11 cellular contexts compared by ENCODE assay signal in the genomic region with DNA sequence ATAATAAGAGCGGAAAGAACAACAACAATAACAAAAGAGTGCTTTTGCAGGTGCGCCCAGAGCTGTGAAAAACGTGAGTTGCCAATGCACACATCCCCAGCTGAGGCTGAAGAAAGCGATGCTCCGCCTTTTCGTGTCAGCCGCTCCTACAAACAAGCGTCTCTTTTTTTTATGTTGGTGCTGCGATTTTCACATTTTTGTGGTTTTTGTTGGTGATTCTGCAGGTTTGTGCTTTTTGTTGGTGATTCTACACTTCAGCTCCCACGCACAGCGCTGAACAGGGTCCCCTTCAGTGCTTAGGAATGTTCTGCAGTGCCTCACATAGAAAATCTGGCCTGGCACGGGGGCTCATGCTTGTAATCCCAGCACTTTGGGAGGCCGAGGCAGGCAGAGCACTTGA. TPM values are rescaled to one million over a fixed set of nuclear protein-coding genes. Genes with fewer than 3 reads are reported as not detected.
DNase-seq lines count a peak whose midpoint lies in the region; TF ChIP-seq lines count a peak whose summit lies in the region.
"Had no signal": no experiment of that assay in that cellular context is flagged by ENCODE, and none has a peak within 500 bp of the region (broad histone marks: within the 10 kb centered on the region; RNA-seq: fewer than 3 reads in every experiment).

No MANE protein-coding gene starts in this region.

- H3K9me3 ChIP-seq in A673 (ENCODE audit: low read depth, low read length, poor library complexity, severe bottlenecking) (no peaks in the 10 kb centered on the region), HAP-1 (no peaks in the 10 kb centered on the region)

- H3K4me3 ChIP-seq in A673 (ENCODE audit: low read depth, low read length, poor library complexity, severe bottlenecking) (no peak overlapping the region), HAP-1 (no peak overlapping the region), kidney epithelial cell (ENCODE audit: low read depth, low read length) (no peak overlapping the region)

- POLR2A ChIA-PET in A673 (lab: Charles Lee; ENCODE audit: low non-redundant PET), result no interaction called here

- intact Hi-C loops in A673 (cut with micrococcal nuclease; ENCODE audit: unreplicated experiment), result no loop called here

- in situ Hi-C loops in HAP-1 (cut with MboI; ENCODE audit: low sequenced_read_pairs), result no loop called here

- CTCF ChIA-PET in A673 (lab: Charles Lee), result no interaction called here

- H3K27ac ChIP-seq in A673 (ENCODE audit: low read depth, low read length, poor library complexity, severe bottlenecking), result no peak overlapping the region

- TF ChIP-seq CTCF in A673 (conservative IDR thresholded peaks at IDR 0.05; ENCODE audit: low read depth, low read length) (no peak), kidney epithelial cell (IDR thresholded peaks at IDR 0.05; ENCODE audit: insufficient read depth, low read length, poor library complexity, severe bottlenecking) (no peak), GM10266 (IDR thresholded peaks at IDR 0.05; ENCODE audit: control insufficient read depth, insufficient read depth, low read depth, missing control alignments) (no peak)

- no peaks in the 10 kb centered on the region for H3K27me3 ChIP-seq in A673 (replicated peaks; ENCODE audit: insufficient read depth, low read depth, low read length, poor library complexity)
- no peaks in the 10 kb centered on the region for H3K27me3 ChIP-seq in HAP-1 (ENCODE audit: low read depth)
- no peaks in the 10 kb centered on the region for H3K27me3 ChIP-seq in kidney epithelial cell (ENCODE audit: control insufficient read depth, insufficient read depth, low read length)

- H3K36me3 ChIP-seq in A673 (ENCODE audit: insufficient read depth, low read length, poor library complexity, severe bottlenecking), result no peaks in the 10 kb centered on the region
- no peaks in the 10 kb centered on the region for H3K36me3 ChIP-seq in HAP-1 (replicated peaks)
- no peaks in the 10 kb centered on the region for H3K36me3 ChIP-seq in kidney epithelial cell (ENCODE audit: control insufficient read depth, insufficient read depth, low read length)

- DNase-seq in A673 (ENCODE audit: low spot score) (peak; percentile 17), HAP-1 (ENCODE audit: low spot score in 2 of 2) (peak; percentile 7 to 38), astrocyte of the hippocampus (ENCODE audit: low read depth, low spot score) (peak; percentile 97), kidney epithelial cell (ENCODE audit: low read depth) (peak; percentile 68), GM10266 (ENCODE audit: extremely low spot score) (no peak), NOMO-1 treated with dmso at 0.1 percent for 144 hours (lab: John Stamatoyannopoulos, UW; ENCODE audit: unreplicated experiment) (no peak), T-helper 2 cell (no peak)
- DNase-seq in activated T-cell treated with anti-CD3 and anti-CD28 coated beads, Interleukin-2, amount 50 U/mL, for 1 hour, result no peak
- DNase-seq: caudate nucleus, NCI-H2029 treated with DMSO at 0.1 percent for 48 hours had no signal

- H3K4me1 ChIP-seq in A673 (ENCODE audit: insufficient read depth, low read length, poor library complexity, severe bottlenecking) (no peaks in the 10 kb centered on the region), HAP-1 (peaks cover 4% of the 10 kb centered on the region)

- no TSS peak for BruUV-seq in A673 (replicated peaks; lab: Mats Ljungman, UMichigan)

RNA-seq across cellular contexts. Expression of gene SBK3, which starts 7.3 kb away (rescaled TPM):
- not detected in 2 replicates for total RNA-seq in A673 (2021)
- total RNA-seq in kidney epithelial cell, result 0.33 TPM in 1 of 2 replicates, not detected in the other

RNA-seq across cellular contexts. Expression of gene SBK2, which starts 15.7 kb away (rescaled TPM):
- not detected in 2 replicates for total RNA-seq in A673 (2021)
- 0.14 and 0.17 TPM in 2 replicates for total RNA-seq in kidney epithelial cell
- total RNA-seq: ureter had no signal

RNA-seq across cellular contexts. Expression of gene ZNF579, which starts 28.0 kb away (rescaled TPM):
- total RNA-seq in A673 (2021) (27.4 and 27.5 TPM in 2 replicates), kidney epithelial cell (14.4 and 22.0 TPM in 2 replicates)

RNA-seq across cellular contexts. Expression of gene FIZ1, which starts 46.7 kb away (rescaled TPM):
- total RNA-seq in A673 (2021), result 27.8 and 29.3 TPM in 2 replicates
- total RNA-seq in kidney epithelial cell, result 8.4 and 9.4 TPM in 2 replicates

RNA-seq across cellular contexts. Expression of gene ZNF524, which starts 47.5 kb away (rescaled TPM):
- total RNA-seq in A673 (2021) (6.3 and 7.5 TPM in 2 replicates), kidney epithelial cell (32.7 and 35.0 TPM in 2 replicates)

Comparison
In these comparisons a context has a peak if more than half of its experiments do, and no peak if none do; other contexts are left out.
1. DNase-seq: peak in A673 (single experiment), HAP-1 (2 of 2), astrocyte of the hippocampus (single experiment) and kidney epithelial cell (single experiment); none in GM10266 (single experiment), NOMO-1 treated with dmso at 0.1 percent for 144 hours (single experiment), activated T-cell treated with anti-CD3 and anti-CD28 coated beads, Interleukin-2, amount 50 U/mL, for 1 hour (single experiment) and T-helper 2 cell (0 of 5).